ENCODE assay signal across 25 cellular contexts in genomic region chr11:112267188-112267591, GRCh38. TPM values are rescaled to one million over a fixed set of nuclear protein-coding genes. Genes with fewer than 3 reads are reported as not detected.
A peak's percentile ranks its signal among the peaks of the same experiment; 100 is the strongest.
DNase-seq lines count a peak whose midpoint lies in the region; ATAC-seq and TF ChIP-seq lines count a peak whose summit lies in the region.
"Had no signal": no experiment of that assay in that cellular context is flagged by ENCODE, and none has a peak within 500 bp of the region (broad histone marks: within the 10 kb centered on the region; RNA-seq: fewer than 3 reads in every experiment).

No MANE protein-coding gene starts in this region.

- H3K4ac ChIP-seq in IMR-90 (ENCODE audit: low read depth, low read length) = no peak overlapping the region

- H3K9ac ChIP-seq in IMR-90 (ENCODE audit: low read depth, low read length) (no peak overlapping the region), mammary epithelial cell (ENCODE audit: insufficient read depth, low read length) (no peak overlapping the region)

- no peak overlapping the region for H3K4me3 Mint-ChIP-seq in osteocyte (ENCODE audit: unreplicated experiment)
- H3K4me3 Mint-ChIP-seq: CD4-positive, CD25-positive, alpha-beta regulatory T cell had no signal

- no peaks in the 10 kb centered on the region for H3K27me3 Mint-ChIP-seq in osteocyte (ENCODE audit: unreplicated experiment)
- H3K27me3 Mint-ChIP-seq: CD4-positive, CD25-positive, alpha-beta regulatory T cell had no signal

- TF ChIP-seq POLR2A in IMR-90 (IDR thresholded peaks at IDR 0.05; ENCODE audit: low read depth, low read length) = no peak

- H3K79me1 ChIP-seq in IMR-90 (ENCODE audit: low read depth in 1 of 2, low read length in 2 of 2) = no peaks in the 10 kb centered on the region

- H3K27ac ChIP-seq in IMR-90 (ENCODE audit: insufficient read depth, low read length) = no peak overlapping the region
- H3K27ac ChIP-seq in mammary epithelial cell (ENCODE audit: insufficient read depth, low read depth, low read length) = no peak overlapping the region
- H3K27ac ChIP-seq: A549 had no signal

- CTCF ChIA-PET in IMR-90 (lab: Yijun Ruan, JAX) = no interaction called here
- CTCF ChIA-PET in mammary epithelial cell (lab: Charles Lee; ENCODE audit: low non-redundant PET) = no interaction called here

- no peak overlapping the region for H3K56ac ChIP-seq in IMR-90 (ENCODE audit: extremely low read depth, insufficient read depth, low read length)

- 0 out of 2 replicates have a peak, but pooled peaks cover 6% of the 10 kb centered on the region for H3K9me1 ChIP-seq in IMR-90 (ENCODE audit: insufficient read depth, low read length)

- no peak overlapping the region for H3K4me2 ChIP-seq in IMR-90 (ENCODE audit: low read depth, low read length)
- H3K4me2 ChIP-seq in mammary epithelial cell (ENCODE audit: insufficient read depth, low read depth, low read length) = no peak overlapping the region
- H3K4me2 ChIP-seq: A549 had no signal

- H3K4me3 ChIP-seq in IMR-90 (ENCODE audit: insufficient read depth, low read depth, low read length) = no peak overlapping the region
- no peak overlapping the region for H3K4me3 ChIP-seq in mammary epithelial cell (replicated peaks in 1 of 3; ENCODE audit: insufficient read depth in 1 of 3, low read depth in 2 of 3, low read length in 3 of 3)
- H3K4me3 ChIP-seq: A549 had no signal

- no peak overlapping the region for H2BK15ac ChIP-seq in IMR-90 (ENCODE audit: low read depth, low read length)

- 10% methylated on average over 3 of the region's 5 CpGs; no CpG with 5 or more reads in 1 of the 2 experiments for WGBS in IMR-90 (ENCODE audit: extremely low coverage in 2 of 2, insufficient read length in 1 of 2), 2 experiments
- WGBS in mammary epithelial cell (ENCODE audit: low coverage, missing lambda C conversion rate) = 52% methylated on average over 5 of the region's 5 CpGs

- no peak overlapping the region for H2BK5ac ChIP-seq in IMR-90 (ENCODE audit: low read depth, low read length, poor library complexity, severe bottlenecking)

- H3K27me3 ChIP-seq in IMR-90 (ENCODE audit: control insufficient read depth, insufficient read depth, low read length) (no peaks in the 10 kb centered on the region), mammary epithelial cell (ENCODE audit: insufficient read depth, low read length) (no peaks in the 10 kb centered on the region)

- H3K23ac ChIP-seq in IMR-90 (ENCODE audit: low read depth, low read length) = no peak overlapping the region

- peak; percentile 85 for DNase-seq in EH (ENCODE audit: low read depth)
- DNase-seq in IMR-90 = no peak
- peak; percentile 55 for DNase-seq in left lobe of liver (ENCODE audit: low spot score)
- peak; percentile 23 for DNase-seq in osteocyte (ENCODE audit: extremely low spot score, unreplicated experiment)
- DNase-seq in activated T-cell treated with anti-CD3 and anti-CD28 coated beads, Interleukin-2, amount 50 U/mL, for 1 hour = no peak
- no peak for DNase-seq in A172 (ENCODE audit: low spot score)
- DNase-seq in NCI-H2107 (lab: John Stamatoyannopoulos, UW) = no peak
- DNase-seq in mammary epithelial cell = no peak
- DNase-seq: CD4-positive, CD25-positive, alpha-beta regulatory T cell; COR-L47; DMS 273 treated with DMSO at 0.1 percent for 48 hours; DND-41; GF-D8; KG1; NCI-H1105; NCI-H146; NCI-H2029; NCI-H345; NCI-H524; NCI-H774 had no signal

- ATAC-seq in IMR-90 (ENCODE audit: low read depth) = peak; percentile 22
- peak; percentile 57 for ATAC-seq in left lobe of liver
- ATAC-seq: A549, Panc1, SK-N-SH treated with all-trans-retinoic acid at 6 μM for 48 hours had no signal

- H3K27ac Mint-ChIP-seq in osteocyte (ENCODE audit: unreplicated experiment) = no peak overlapping the region
- H3K27ac Mint-ChIP-seq: CD4-positive, CD25-positive, alpha-beta regulatory T cell had no signal

- no peak overlapping the region for H2AK9ac ChIP-seq in IMR-90 (replicated peaks; ENCODE audit: low read depth, low read length, poor library complexity)

- H3K36me3 Mint-ChIP-seq in osteocyte (ENCODE audit: unreplicated experiment) = no peaks in the 10 kb centered on the region

- TF ChIP-seq CTCF in IMR-90 (conservative IDR thresholded peaks at IDR 0.05; ENCODE audit: low read depth, low read length) = no peak
- TF ChIP-seq CTCF in osteocyte (IDR thresholded peaks at IDR 0.05) = no peak
- no peak for TF ChIP-seq CTCF in mammary epithelial cell (conservative IDR thresholded peaks at IDR 0.05 in 1 of 2, IDR thresholded peaks at IDR 0.05 in 1 of 2; ENCODE audit: extremely low read depth in 1 of 2, insufficient read depth in 1 of 2, low read depth in 1 of 2, low read length in 2 of 2)

- POLR2A ChIA-PET in IMR-90 (lab: Charles Lee; ENCODE audit: unreplicated experiment) = no interaction called here

- H4K5ac ChIP-seq in IMR-90 (ENCODE audit: low read depth, low read length) = no peak overlapping the region; the same call in 1 of the 2 replicates

- H2BK20ac ChIP-seq in IMR-90 (ENCODE audit: low read depth, low read length) = peak overlapping the region; percentile 64; the same call in 1 of the 2 replicates

- in situ Hi-C loops in IMR-90 (cut with MboI; ENCODE audit: low sequenced_read_pairs) (no loop called here), mammary epithelial cell (cut with MboI; ENCODE audit: low sequenced_read_pairs in 2 of 2) (no loop called here)

- no peaks in the 10 kb centered on the region for H3K9me3 Mint-ChIP-seq in osteocyte (ENCODE audit: unreplicated experiment)
- H3K9me3 Mint-ChIP-seq: CD4-positive, CD25-positive, alpha-beta regulatory T cell had no signal

- peaks cover 15% of the 10 kb centered on the region for H3K4me1 Mint-ChIP-seq in osteocyte (ENCODE audit: unreplicated experiment)

- no peak overlapping the region for H2AK5ac ChIP-seq in IMR-90 (ENCODE audit: low read depth, low read length)

- intact Hi-C loops in IMR-90 (cut with micrococcal nuclease) (loop anchor here (2.0 kb wide), 1 partner anchor 40 kb away; the partner anchor contains the start of gene PTS), mammary epithelial cell (cut with micrococcal nuclease) (no loop called here)

- no peak overlapping the region for H2AFZ ChIP-seq in IMR-90 (replicated peaks; ENCODE audit: low read length, poor library complexity)
- no peak overlapping the region for H2AFZ ChIP-seq in mammary epithelial cell (ENCODE audit: low read depth, low read length)

- BruUV-seq in IMR-90 (replicated peaks; lab: Mats Ljungman, UMichigan) (no TSS peak), mammary epithelial cell (replicated peaks; lab: Mats Ljungman, UMichigan) (no TSS peak)

- H4K20me1 ChIP-seq in IMR-90 (ENCODE audit: insufficient read depth, low read length) (no peaks in the 10 kb centered on the region), mammary epithelial cell (ENCODE audit: insufficient read depth, low read length) (no peaks in the 10 kb centered on the region)

- H4K91ac ChIP-seq in IMR-90 (ENCODE audit: insufficient read depth, low read depth, low read length) = peak overlapping the region; percentile 54; the same call in 1 of the 2 replicates

- H3K18ac ChIP-seq in IMR-90 (ENCODE audit: low read depth, low read length) = no peak overlapping the region

- H4K8ac ChIP-seq in IMR-90 (ENCODE audit: low read depth in 2 of 2, low read length in 2 of 2) = peak overlapping the region in 1 of 2 experiments; percentile 71; a peak in 1 of 4 replicates

- H3K36me3 ChIP-seq in IMR-90 (ENCODE audit: control insufficient read depth, insufficient read depth, low read length) = no peaks in the 10 kb centered on the region
- H3K36me3 ChIP-seq in mammary epithelial cell (ENCODE audit: insufficient read depth, low read length) = no peaks in the 10 kb centered on the region

- dilution Hi-C loops in IMR-90 (cut with HindIII; ENCODE audit: low sequenced_read_pairs, unreplicated experiment) (no loop called here), mammary epithelial cell (cut with HindIII; ENCODE audit: low sequenced_read_pairs) (no loop called here)

- H3K9me3 ChIP-seq in IMR-90 (ENCODE audit: control insufficient read depth, insufficient read depth, low read length) (no peaks in the 10 kb centered on the region), mammary epithelial cell (replicated peaks; ENCODE audit: insufficient read depth, low read length) (no peaks in the 10 kb centered on the region)
- H3K9me3 ChIP-seq: A549 had no signal

- TF ChIP-seq RAD21 in IMR-90 (IDR thresholded peaks at IDR 0.05; ENCODE audit: low read length) = no peak

- peak overlapping the region; percentile 63 for H2BK120ac ChIP-seq in IMR-90 (ENCODE audit: low read depth, low read length)

- peaks cover 12% of the 10 kb centered on the region for H3K4me1 ChIP-seq in IMR-90 (ENCODE audit: control insufficient read depth, insufficient read depth, low read length)
- no peaks in the 10 kb centered on the region for H3K4me1 ChIP-seq in mammary epithelial cell (ENCODE audit: insufficient read depth, low read length)
- H3K4me1 ChIP-seq: A549 had no signal

- H3K14ac ChIP-seq in IMR-90 (replicated peaks; ENCODE audit: low read depth, low read length) = no peak overlapping the region

- H3K79me2 ChIP-seq in mammary epithelial cell (ENCODE audit: insufficient read depth, low read length) = no peaks in the 10 kb centered on the region

TF ChIP-seq in IMR-90, 13 proteins besides CTCF, POLR2A, EP300 and RAD21:
- TF ChIP-seq CEBPB (IDR thresholded peaks at IDR 0.05; ENCODE audit: low read depth, low read length) (peak; percentile 50; the same call in 1 of the 2 replicates), SMC3 (IDR thresholded peaks at IDR 0.05; ENCODE audit: low read depth, low read length) (no peak), NFE2L2 (IDR thresholded peaks at IDR 0.05; ENCODE audit: low read depth, low read length) (no peak), MAFK (IDR thresholded peaks at IDR 0.05; ENCODE audit: low read depth, low read length) (no peak), MAZ (IDR thresholded peaks at IDR 0.05; ENCODE audit: borderline replicate concordance, low read depth, low read length) (no peak)

RNA-seq across cellular contexts. Expression of gene PLET1, which starts 6.5 kb away (rescaled TPM):
- not detected in 2 replicates for total RNA-seq in IMR-90 (2012; rRNA removed)
- not detected in 2 replicates for polyA plus RNA-seq in IMR-90 (2012; rRNA removed)
- not detected in 2 replicates for polyA plus RNA-seq in IMR-90 (2012; cell fraction: cytosol; rRNA removed)
- not detected in 2 replicates for polyA plus RNA-seq in IMR-90 (2012; cell fraction: nucleus; rRNA removed; ENCODE audit: low replicate concordance)
- not detected for total RNA-seq in left lobe of liver
- total RNA-seq in osteocyte = not detected in 2 replicates
- total RNA-seq in A172 (2014; rRNA removed; shearing (Covaris generic)) = not detected in 2 replicates
- not detected for total RNA-seq in mammary epithelial cell
- not detected for polyA plus RNA-seq in mammary epithelial cell
- not detected for polyA minus RNA-seq in mammary epithelial cell
- total RNA-seq: CD4-positive, CD25-positive, alpha-beta regulatory T cell; H4 had no signal
- polyA plus RNA-seq: A549; BJ; CD4-positive, CD25-positive, alpha-beta regulatory T cell had no signal

RNA-seq across cellular contexts. Expression of gene PTS, which starts 41.0 kb away (rescaled TPM):
- 21.0 and 63.6 TPM in 2 replicates for total RNA-seq in IMR-90 (2012; rRNA removed)
- 50.7 and 51.8 TPM in 2 replicates for polyA plus RNA-seq in IMR-90 (2012; rRNA removed)
- 17.3 and 17.8 TPM in 2 replicates for polyA plus RNA-seq in IMR-90 (2012; cell fraction: cytosol; rRNA removed)
- 8.7 and 72.6 TPM in 2 replicates for polyA plus RNA-seq in IMR-90 (2012; cell fraction: nucleus; rRNA removed; ENCODE audit: low replicate concordance)
- 41.1 TPM for total RNA-seq in left lobe of liver
- total RNA-seq in osteocyte = 38.7 and 44.0 TPM in 2 replicates
- 33.0 and 51.8 TPM in 2 replicates for total RNA-seq in A172 (2014; rRNA removed; shearing (Covaris generic))
- total RNA-seq in mammary epithelial cell = 10 to 100 TPM; 47.5 to 66.4 TPM
- 38.4 TPM for polyA plus RNA-seq in mammary epithelial cell
- 13.0 TPM for polyA minus RNA-seq in mammary epithelial cell

Comparison
In these comparisons a context has a peak if more than half of its experiments do, and no peak if none do; other contexts are left out.
1. DNase-seq: peak in EH (single experiment), left lobe of liver (single experiment) and osteocyte (single experiment); none in IMR-90 (single experiment), activated T-cell treated with anti-CD3 and anti-CD28 coated beads, Interleukin-2, amount 50 U/mL, for 1 hour (single experiment), A172 (single experiment), NCI-H2107 (single experiment) and mammary epithelial cell (single experiment).